26 cellular contexts compared by ENCODE assay signal in genomic region chr6:121917834-121918559, GRCh38.
DNase-seq lines count a peak whose midpoint lies in the region; ATAC-seq and TF ChIP-seq lines count a peak whose summit lies in the region.
"Had no signal": no experiment of that assay in that cellular context is flagged by ENCODE, and none has a peak within 500 bp of the region (broad histone marks: within the 10 kb centered on the region; RNA-seq: fewer than 3 reads in every experiment).

No MANE protein-coding gene starts in this region.

- H3K36me3 ChIP-seq in ACC112 (ENCODE audit: insufficient read depth, low read length): no peaks in the 10 kb centered on the region
- H3K36me3 ChIP-seq: HAP-1, SJCRH30 had no signal

- H3K27ac ChIP-seq in ACC112 (ENCODE audit: low read depth, low read length): no peak overlapping the region
- H3K27ac ChIP-seq: coronary artery, SJCRH30 had no signal

- peaks cover 6% of the 10 kb centered on the region for H3K4me1 ChIP-seq in ACC112 (ENCODE audit: control insufficient read depth, insufficient read depth, low read length, unreplicated experiment)
- H3K4me1 ChIP-seq: HAP-1, SJCRH30 had no signal

- TF ChIP-seq CTCF in fibroblast of the aortic adventitia (IDR thresholded peaks at IDR 0.05; ENCODE audit: insufficient read depth, low read length): no peak

- no peak for ATAC-seq in HG03108 (IDR thresholded peaks at IDR 0.05; ENCODE audit: unreplicated experiment)
- ATAC-seq in GM18519 (IDR thresholded peaks at IDR 0.05; ENCODE audit: low FRiP score, unreplicated experiment): no peak
- ATAC-seq: activated T-helper 17 cell treated with anti-CD3 and anti-CD28 coated beads, Interleukin-2, amount 50 U/mL, for 72 hours; natural killer cell; Panc1 had no signal

- no peaks in the 10 kb centered on the region for H3K27me3 ChIP-seq in ACC112 (ENCODE audit: insufficient read depth, low read length)
- H3K27me3 ChIP-seq: SJCRH30 had no signal

- H2AFZ ChIP-seq in ACC112 (ENCODE audit: low read length, unreplicated experiment): peak overlapping the region; percentile 9

- H3K79me2 ChIP-seq in ACC112 (ENCODE audit: control insufficient read depth, insufficient read depth, low read length, unreplicated experiment): no peaks in the 10 kb centered on the region

- DNase-seq in HT1080 (ENCODE audit: low read depth): peak; percentile 60
- peak; percentile 5 for DNase-seq in astrocyte of the hippocampus (ENCODE audit: low read depth, low spot score)
- peak; percentile 57 for DNase-seq in fibroblast of the aortic adventitia (ENCODE audit: low read depth)
- DNase-seq in NCI-H2171 (lab: John Stamatoyannopoulos, UW): no peak
- DNase-seq in NCI-H510A (lab: John Stamatoyannopoulos, UW): no peak
- DNase-seq: activated B cell treated with CpG ODN at 0.5 μM for 24 hours; activated CD4-positive, alpha-beta T cell treated with anti-CD3 and anti-CD28 coated beads, Interleukin-2, amount 50 U/mL, for 4 hours; activated naive CD4-positive, alpha-beta T cell treated with anti-CD3 and anti-CD28 coated beads, Interleukin-2, amount 50 U/mL, for 16 hours; amygdala; CD4-positive, alpha-beta memory T cell; islet precursor cell; Kasumi-1; MV-4-11; natural killer cell; NCI-H1694; NCI-H2171 treated with DMSO at 0.1 percent for 48 hours; NCI-H526; SJCRH30; stimulated activated naive CD4-positive, alpha-beta T cell treated with Interleukin-2 at 50 U/mL for 16 hours had no signal

- H3K4me3 ChIP-seq in ACC112 (ENCODE audit: low read depth, low read length): no peak overlapping the region
- H3K4me3 ChIP-seq in fibroblast of the aortic adventitia (ENCODE audit: low read depth, low read length): no peak overlapping the region
- H3K4me3 ChIP-seq: coronary artery, HAP-1, SJCRH30 had no signal

Comparison
In these comparisons a context has a peak if more than half of its experiments do, and no peak if none do; other contexts are left out.
1. DNase-seq: peak in HT1080 (single experiment), astrocyte of the hippocampus (single experiment) and fibroblast of the aortic adventitia (single experiment); none in NCI-H2171 (single experiment) and NCI-H510A (single experiment).